26 cellular contexts compared by ENCODE assay signal in the genomic region with DNA sequence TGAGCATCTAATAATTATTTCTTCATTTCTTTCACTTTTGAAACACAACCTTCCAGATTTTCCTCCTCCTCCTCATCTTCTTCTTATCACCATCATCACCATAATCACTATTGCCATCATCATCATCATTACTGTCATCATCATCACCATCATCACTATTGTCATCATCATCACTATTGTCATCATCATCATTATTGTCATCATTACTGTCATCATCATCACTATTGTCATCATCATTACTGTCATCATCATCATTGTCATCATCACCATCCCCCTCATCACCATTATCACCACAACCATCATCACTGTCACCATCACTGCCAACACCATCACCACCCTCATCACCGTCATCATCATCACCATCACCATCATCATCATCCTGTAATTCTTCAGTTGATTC.
"Had no signal": no experiment of that assay in that cellular context is flagged by ENCODE, and none has a peak within 500 bp of the region (broad histone marks: within the 10 kb centered on the region; RNA-seq: fewer than 3 reads in every experiment).

No MANE protein-coding gene starts in this region.

- FAIRE-seq: endometrium, islet of Langerhans, keratinocyte had no signal

- H3K36me3 ChIP-seq: colonic mucosa, esophagus squamous epithelium, gastrocnemius medialis, heart right ventricle, left lung, lower lobe of right lung had no signal

- H3K4me1 ChIP-seq: colonic mucosa, esophagus squamous epithelium, gastrocnemius medialis, heart right ventricle, left lung, lower lobe of right lung had no signal

- H3K9me3 ChIP-seq: colonic mucosa, gastrocnemius medialis had no signal

- DNase-seq: colonic mucosa; cortex of kidney; effector CD8-positive, alpha-beta T cell; effector memory CD8-positive, alpha-beta T cell; endodermal cell; erythroblast; esophagus squamous epithelium; foreskin fibroblast; foreskin melanocyte; gastrocnemius medialis; glutamatergic neuron; head of caudate nucleus; heart right ventricle; hippocampal formation; left cardiac atrium; left lung; left ventricle myocardium superior; lower lobe of right lung; mesenchymal stem cell; mucosa of descending colon; naive B cell had no signal

- ATAC-seq: effector memory CD8-positive, alpha-beta T cell; esophagus mucosa; gastrocnemius medialis; heart right ventricle; left cardiac atrium; left lung; left ventricle myocardium superior; lower lobe of right lung; mucosa of descending colon had no signal

- H3K4me3 ChIP-seq: colonic mucosa, esophagus squamous epithelium, gastrocnemius medialis, heart right ventricle, left lung, lower lobe of right lung, mucosa of descending colon had no signal

- H3K27me3 ChIP-seq: colonic mucosa, esophagus squamous epithelium, gastrocnemius medialis, heart right ventricle, left lung had no signal

- H3K27ac ChIP-seq: colonic mucosa, epithelial cell of prostate, esophagus squamous epithelium, gastrocnemius medialis, heart right ventricle, left lung, lower lobe of right lung had no signal
